In the genomic region with DNA sequence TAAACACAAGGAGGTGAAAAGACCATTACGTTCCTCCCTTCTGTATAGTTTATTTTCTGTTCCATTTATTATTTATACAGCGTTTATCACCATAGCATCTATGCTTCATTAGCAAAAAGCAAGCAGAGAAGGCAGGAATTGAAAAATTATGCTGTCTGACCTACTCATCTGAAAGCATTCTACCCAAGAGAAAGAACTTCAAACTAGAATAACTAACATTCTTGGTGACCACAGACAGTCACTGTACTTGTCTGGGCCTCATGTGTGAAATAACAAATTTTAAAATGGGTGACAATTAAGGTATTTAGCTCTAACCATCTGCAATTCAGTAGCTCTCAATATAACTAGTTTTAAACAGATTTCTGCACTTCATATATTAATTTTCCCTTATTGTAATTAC, we compare ENCODE assay signal across 20 cellular contexts. TPM values are rescaled to one million over a fixed set of nuclear protein-coding genes. Genes with fewer than 3 reads are reported as not detected.
"Had no signal": no experiment of that assay in that cellular context is flagged by ENCODE, and none has a peak within 500 bp of the region (broad histone marks: within the 10 kb centered on the region; RNA-seq: fewer than 3 reads in every experiment).

No MANE protein-coding gene starts in this region.

- DNase-seq: activated CD4-positive, alpha-beta T cell treated with anti-CD3 and anti-CD28 coated beads, Interleukin-2, amount 10 ng/mL, durations not matched to agents 7 days and 5 days; activated CD8-positive, alpha-beta T cell treated with anti-CD3 and anti-CD28 coated beads, Interleukin-2, amount 10 ng/mL, durations not matched to agents 7 days and 5 days; activated naive CD4-positive, alpha-beta T cell treated with Interleukin-2 at 50 U/mL for 16 hours; activated naive CD8-positive, alpha-beta T cell treated with anti-CD3 and anti-CD28 coated beads, Interleukin-2, amount 10 ng/mL, durations not matched to agents 7 days and 5 days; activated T-cell treated with anti-CD3 and anti-CD28 coated beads, Interleukin-2, amount 50 U/mL, for 24 hours; cortex of kidney; effector CD4-positive, alpha-beta T cell; esophagus squamous epithelium; left lung; mammary epithelial cell; nephron progenitor cell; occipital lobe; stimulated activated naive CD8-positive, alpha-beta T cell treated with anti-CD3 and anti-CD28 coated beads, Interleukin-15, Interleukin-2, amounts not matched to agents 100 U/mL and 50 U/mL, for 24 hours; T-helper 1 cell; T-helper 9 cell; transverse colon had no signal

- H3K4me1 ChIP-seq: esophagus squamous epithelium, left lung, transverse colon, vagina had no signal

- H3K4me3 ChIP-seq: esophagus squamous epithelium, left lung, transverse colon, vagina had no signal

- H3K27me3 ChIP-seq: esophagus squamous epithelium, left lung, transverse colon, vagina had no signal

- H3K27me3 Mint-ChIP-seq: activated CD4-positive, alpha-beta T cell treated with anti-CD3 and anti-CD28 coated beads, Interleukin-2, amount 10 ng/mL, durations not matched to agents 7 days and 5 days; activated naive CD8-positive, alpha-beta T cell treated with anti-CD3 and anti-CD28 coated beads, Interleukin-2, amount 10 ng/mL, durations not matched to agents 7 days and 5 days; activated T-cell treated with anti-CD3 and anti-CD28 coated beads, Interleukin-2, amount 50 U/mL, for 24 hours; central memory CD8-positive, alpha-beta T cell had no signal

- H3K36me3 ChIP-seq: esophagus squamous epithelium, left lung, transverse colon, vagina had no signal

- H3K27ac Mint-ChIP-seq: activated CD4-positive, alpha-beta T cell treated with anti-CD3 and anti-CD28 coated beads, Interleukin-2, amount 10 ng/mL, durations not matched to agents 7 days and 5 days; activated CD8-positive, alpha-beta T cell treated with anti-CD3 and anti-CD28 coated beads, Interleukin-2, amount 10 ng/mL, durations not matched to agents 7 days and 5 days; activated naive CD8-positive, alpha-beta T cell treated with anti-CD3 and anti-CD28 coated beads, Interleukin-2, amount 10 ng/mL, durations not matched to agents 7 days and 5 days; activated T-cell treated with anti-CD3 and anti-CD28 coated beads, Interleukin-2, amount 50 U/mL, for 24 hours; activated T-helper 2 cell treated with anti-CD3 and anti-CD28 coated beads, Interferon-gamma antibody, Interleukin-2, Interleukin-4, amounts not matched to agents 10 μg/mL and 5 μg/mL and 100 μg/mL, durations not matched to agents 14 hours and 24 hours and 36 hours; nephron progenitor cell had no signal

- H3K9me3 ChIP-seq: vagina had no signal

- H3K9me3 Mint-ChIP-seq: activated CD4-positive, alpha-beta T cell treated with anti-CD3 and anti-CD28 coated beads, Interleukin-2, amount 10 ng/mL, durations not matched to agents 7 days and 5 days; activated T-cell treated with anti-CD3 and anti-CD28 coated beads, Interleukin-2, amount 50 U/mL, for 24 hours had no signal

- ATAC-seq: activated CD4-positive, CD25-positive, alpha-beta regulatory T cell treated with anti-CD3 and anti-CD28 coated beads, Interleukin-2, amount 50 U/mL, for 24 hours; activated CD8-positive, alpha-beta T cell treated with anti-CD3 and anti-CD28 coated beads, Interleukin-2, amount 10 ng/mL, durations not matched to agents 7 days and 5 days; left lung; stimulated activated naive CD8-positive, alpha-beta T cell treated with anti-CD3 and anti-CD28 coated beads, Interleukin-15, Interleukin-2, amounts not matched to agents 100 U/mL and 50 U/mL, for 24 hours had no signal

- H3K4me1 Mint-ChIP-seq: activated CD4-positive, alpha-beta T cell treated with anti-CD3 and anti-CD28 coated beads, Interleukin-2, amount 10 ng/mL, durations not matched to agents 7 days and 5 days; activated naive CD8-positive, alpha-beta T cell treated with anti-CD3 and anti-CD28 coated beads, Interleukin-2, amount 10 ng/mL, durations not matched to agents 7 days and 5 days; central memory CD8-positive, alpha-beta T cell; nephron progenitor cell had no signal

- H3K27ac ChIP-seq: esophagus squamous epithelium, left lung, transverse colon, vagina had no signal

- H3K4me3 Mint-ChIP-seq: activated CD4-positive, alpha-beta T cell treated with anti-CD3 and anti-CD28 coated beads, Interleukin-2, amount 10 ng/mL, durations not matched to agents 7 days and 5 days; activated CD8-positive, alpha-beta T cell treated with anti-CD3 and anti-CD28 coated beads, Interleukin-2, amount 10 ng/mL, durations not matched to agents 7 days and 5 days; activated naive CD8-positive, alpha-beta T cell treated with anti-CD3 and anti-CD28 coated beads, Interleukin-2, amount 10 ng/mL, durations not matched to agents 7 days and 5 days; activated T-cell treated with anti-CD3 and anti-CD28 coated beads, Interleukin-2, amount 50 U/mL, for 24 hours; central memory CD8-positive, alpha-beta T cell; nephron progenitor cell had no signal

- H3K36me3 Mint-ChIP-seq: activated naive CD8-positive, alpha-beta T cell treated with anti-CD3 and anti-CD28 coated beads, Interleukin-2, amount 10 ng/mL, durations not matched to agents 7 days and 5 days had no signal

RNA-seq across cellular contexts. Expression of a gene that starts 29.3 kb away (rescaled TPM):
- total RNA-seq: activated CD4-positive, alpha-beta T cell treated with anti-CD3 and anti-CD28 coated beads, Interleukin-2, amount 10 ng/mL, durations not matched to agents 7 days and 5 days; activated CD8-positive, alpha-beta T cell treated with anti-CD3 and anti-CD28 coated beads, Interleukin-2, amount 10 ng/mL, durations not matched to agents 7 days and 5 days; activated naive CD8-positive, alpha-beta T cell treated with anti-CD3 and anti-CD28 coated beads, Interleukin-2, amount 10 ng/mL, durations not matched to agents 7 days and 5 days had no signal
